Comparison of ENCODE assay signal across 8 cellular contexts in genomic region chr11:134036484-134037092, GRCh38. TPM values are rescaled to one million over a fixed set of nuclear protein-coding genes. Genes with fewer than 3 reads are reported as not detected.
A peak's percentile ranks its signal among the peaks of the same experiment; 100 is the strongest.
DNase-seq lines count a peak whose midpoint lies in the region; ATAC-seq and TF ChIP-seq lines count a peak whose summit lies in the region.

No MANE protein-coding gene starts in this region.

- no peak for DNase-seq in HAP-1 (ENCODE audit: low spot score in 2 of 2)
- DNase-seq in activated T-helper 1 cell treated with anti-CD3 and anti-CD28 coated beads, Interleukin-12 subunit alpha, Interleukin-12 subunit beta, Interleukin-2, Interleukin-4 antibody, amounts not matched to agents 30 ng/mL and 10 ng/mL and 1 ng/mL, durations not matched to agents 14 hours and 24 hours and 36 hours (ENCODE audit: low spot score): peak; percentile 17
- no peak for DNase-seq in hepatocyte (ENCODE audit: low spot score)
- no peak for DNase-seq in smooth muscle cell (lab: John Stamatoyannopoulos, UW; ENCODE audit: unreplicated experiment)
- no peak for DNase-seq in activated CD4-positive, CD25-positive, alpha-beta regulatory T cell (lab: John Stamatoyannopoulos, UW)

- in situ Hi-C loops in HAP-1 (cut with MboI; ENCODE audit: low sequenced_read_pairs): no loop called here

- H4K20me1 ChIP-seq in hepatocyte (ENCODE audit: insufficient read depth, poor library complexity, severe bottlenecking) (no peaks in the 10 kb centered on the region), smooth muscle cell (ENCODE audit: low read depth) (no peaks in the 10 kb centered on the region)

- H3K9me3 Mint-ChIP-seq in activated T-helper 1 cell treated with anti-CD3 and anti-CD28 coated beads, Interleukin-12 subunit alpha, Interleukin-12 subunit beta, Interleukin-2, Interleukin-4 antibody, amounts not matched to agents 30 ng/mL and 10 ng/mL and 1 ng/mL, durations not matched to agents 14 hours and 24 hours and 36 hours: no peaks in the 10 kb centered on the region

- peak overlapping the region; percentile 82 for H3K4me2 ChIP-seq in hepatocyte
- H3K4me2 ChIP-seq in smooth muscle cell: peak overlapping the region; percentile 91

- H3K9me3 ChIP-seq in HAP-1 (no peaks in the 10 kb centered on the region), hepatocyte (ENCODE audit: low read depth) (no peaks in the 10 kb centered on the region), smooth muscle cell (replicated peaks; ENCODE audit: low read depth) (no peaks in the 10 kb centered on the region)

- peak overlapping the region; percentile 73 for H3K9ac ChIP-seq in smooth muscle cell (ENCODE audit: low read depth)

- H3K4me3 Mint-ChIP-seq in activated T-helper 1 cell treated with anti-CD3 and anti-CD28 coated beads, Interleukin-12 subunit alpha, Interleukin-12 subunit beta, Interleukin-2, Interleukin-4 antibody, amounts not matched to agents 30 ng/mL and 10 ng/mL and 1 ng/mL, durations not matched to agents 14 hours and 24 hours and 36 hours: peak overlapping the region; percentile 85

- WGBS in hepatocyte (ENCODE audit: low lambda C conversion rate, missing lambda C conversion rate): 13% methylated on average over 15 of the region's 37 CpGs
- WGBS in smooth muscle cell (ENCODE audit: low lambda C conversion rate): 7% methylated on average over 28 of the region's 37 CpGs

- no peaks in the 10 kb centered on the region for H3K79me2 ChIP-seq in hepatocyte
- H3K79me2 ChIP-seq in smooth muscle cell (ENCODE audit: low read depth): no peaks in the 10 kb centered on the region

- H2AFZ ChIP-seq in hepatocyte: peak overlapping the region; percentile 58
- H2AFZ ChIP-seq in smooth muscle cell (ENCODE audit: low read depth): peak overlapping the region; percentile 1

- H3K4me1 Mint-ChIP-seq in activated T-helper 1 cell treated with anti-CD3 and anti-CD28 coated beads, Interleukin-12 subunit alpha, Interleukin-12 subunit beta, Interleukin-2, Interleukin-4 antibody, amounts not matched to agents 30 ng/mL and 10 ng/mL and 1 ng/mL, durations not matched to agents 14 hours and 24 hours and 36 hours (ENCODE audit: low read depth): peaks cover 55% of the 10 kb centered on the region

- no peaks in the 10 kb centered on the region for H3K9me2 ChIP-seq in hepatocyte (replicated peaks; ENCODE audit: insufficient read depth)

- peaks cover 4% of the 10 kb centered on the region for H3K27me3 Mint-ChIP-seq in activated T-helper 1 cell treated with anti-CD3 and anti-CD28 coated beads, Interleukin-12 subunit alpha, Interleukin-12 subunit beta, Interleukin-2, Interleukin-4 antibody, amounts not matched to agents 30 ng/mL and 10 ng/mL and 1 ng/mL, durations not matched to agents 14 hours and 24 hours and 36 hours (ENCODE audit: insufficient read depth)

- H3K36me3 Mint-ChIP-seq in activated T-helper 1 cell treated with anti-CD3 and anti-CD28 coated beads, Interleukin-12 subunit alpha, Interleukin-12 subunit beta, Interleukin-2, Interleukin-4 antibody, amounts not matched to agents 30 ng/mL and 10 ng/mL and 1 ng/mL, durations not matched to agents 14 hours and 24 hours and 36 hours (ENCODE audit: low read depth): no peaks in the 10 kb centered on the region

- H3K27ac Mint-ChIP-seq in activated T-helper 1 cell treated with anti-CD3 and anti-CD28 coated beads, Interleukin-12 subunit alpha, Interleukin-12 subunit beta, Interleukin-2, Interleukin-4 antibody, amounts not matched to agents 30 ng/mL and 10 ng/mL and 1 ng/mL, durations not matched to agents 14 hours and 24 hours and 36 hours: peak overlapping the region; percentile 92

- peaks cover 27% of the 10 kb centered on the region for H3F3A ChIP-seq in smooth muscle cell (ENCODE audit: low read depth)

- H3K36me3 ChIP-seq in HAP-1 (replicated peaks) (no peaks in the 10 kb centered on the region), hepatocyte (replicated peaks; ENCODE audit: insufficient read depth, low read depth) (no peaks in the 10 kb centered on the region), smooth muscle cell (ENCODE audit: low read depth) (no peaks in the 10 kb centered on the region)

- H3K4me3 ChIP-seq in HAP-1: peak overlapping the region; percentile 44
- H3K4me3 ChIP-seq in hepatocyte: peak overlapping the region; percentile 63
- peak overlapping the region; percentile 64 for H3K4me3 ChIP-seq in smooth muscle cell

- peaks cover 24% of the 10 kb centered on the region for H3K4me1 ChIP-seq in HAP-1
- peaks cover 43% of the 10 kb centered on the region for H3K4me1 ChIP-seq in hepatocyte (ENCODE audit: insufficient read depth)
- peaks cover 48% of the 10 kb centered on the region for H3K4me1 ChIP-seq in smooth muscle cell (ENCODE audit: low read depth)

- peak overlapping the region; percentile 96 for H3K27ac ChIP-seq in hepatocyte
- H3K27ac ChIP-seq in smooth muscle cell (ENCODE audit: low read depth): peak overlapping the region; percentile 100

- ATAC-seq in HG03354 (IDR thresholded peaks at IDR 0.05; ENCODE audit: poor library complexity, severe bottlenecking, unreplicated experiment) (no peak), HG02884 (IDR thresholded peaks at IDR 0.05; ENCODE audit: unreplicated experiment) (no peak), HG03108 (IDR thresholded peaks at IDR 0.05; ENCODE audit: unreplicated experiment) (no peak)

- H3K27me3 ChIP-seq in HAP-1 (ENCODE audit: low read depth) (no peaks in the 10 kb centered on the region), hepatocyte (no peaks in the 10 kb centered on the region), smooth muscle cell (ENCODE audit: low read depth) (no peaks in the 10 kb centered on the region)

- intact Hi-C loops in activated T-helper 1 cell treated with anti-CD3 and anti-CD28 coated beads, Interleukin-12 subunit alpha, Interleukin-12 subunit beta, Interleukin-2, Interleukin-4 antibody, amounts not matched to agents 30 ng/mL and 10 ng/mL and 1 ng/mL, durations not matched to agents 14 hours and 24 hours and 36 hours (cut with micrococcal nuclease): loop anchor here (1.0 to 10.0 kb wide), 6 partner anchors 14 to 298 kb away; partner anchors contain the start of genes GLB1L2, NCAPD3 and VPS26B

- TF ChIP-seq CTCF in hepatocyte (IDR thresholded peaks at IDR 0.05; ENCODE audit: poor library complexity): no peak
- no peak for TF ChIP-seq CTCF in smooth muscle cell (IDR thresholded peaks at IDR 0.05; ENCODE audit: borderline replicate concordance, insufficient read depth, poor library complexity, severe bottlenecking)

RNA-seq across cellular contexts. Expression of gene JAM3, which starts 32.3 kb away (rescaled TPM):
- total RNA-seq in activated T-helper 1 cell treated with anti-CD3 and anti-CD28 coated beads, Interleukin-12 subunit alpha, Interleukin-12 subunit beta, Interleukin-2, Interleukin-4 antibody, amounts not matched to agents 30 ng/mL and 10 ng/mL and 1 ng/mL, durations not matched to agents 14 hours and 24 hours and 36 hours: 3.5 and 3.9 TPM in 2 replicates
- total RNA-seq in hepatocyte (23.6 and 25.6 TPM in 2 replicates), smooth muscle cell (75.5 and 91.7 TPM in 2 replicates)
- polyA plus RNA-seq in hepatocyte (20.3 and 24.7 TPM in 2 replicates), smooth muscle cell (59.3 and 82.9 TPM in 2 replicates)
